ENCODE assay signal across 8 cellular contexts in the genomic region with DNA sequence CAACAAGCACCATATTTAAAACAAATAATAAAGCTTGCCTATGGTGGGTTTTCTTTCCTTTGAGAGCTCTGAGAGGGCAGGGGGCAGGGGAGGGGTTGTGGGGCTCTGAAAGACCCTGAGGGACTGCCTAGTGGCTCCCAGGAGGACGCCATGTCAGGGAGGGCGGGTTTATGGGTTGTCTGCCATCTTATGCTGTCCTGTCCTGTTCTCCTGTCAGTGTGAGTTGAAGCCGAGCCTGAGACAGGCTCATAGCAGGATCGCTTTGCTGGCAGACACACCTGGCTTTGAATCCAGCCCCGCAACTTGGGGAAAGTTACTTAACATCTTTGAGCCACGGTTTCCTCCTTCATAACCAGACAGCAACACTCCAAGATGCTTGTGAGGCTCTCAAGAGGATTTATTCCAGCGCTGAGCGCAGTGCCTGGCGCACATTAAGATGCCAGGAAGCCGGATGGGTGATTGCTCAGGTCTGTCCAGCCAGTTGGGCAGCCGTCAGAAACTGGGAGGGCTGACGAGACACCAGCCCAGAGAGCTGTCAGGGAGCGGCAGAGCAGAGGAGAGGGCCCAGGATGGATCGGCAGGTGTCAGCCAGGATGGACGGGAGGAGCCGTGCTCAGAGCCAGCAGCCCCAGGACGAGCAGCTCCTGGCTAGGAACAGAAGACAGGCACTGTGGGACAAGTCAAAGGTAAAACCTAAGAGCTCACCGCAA. TPM values are rescaled to one million over a fixed set of nuclear protein-coding genes. Genes with fewer than 3 reads are reported as not detected.
DNase-seq lines count a peak whose midpoint lies in the region; ATAC-seq and TF ChIP-seq lines count a peak whose summit lies in the region.

No MANE protein-coding gene starts in this region.

- no peak for TF ChIP-seq CTCF in CD8-positive, alpha-beta T cell (IDR thresholded peaks at IDR 0.05)
- TF ChIP-seq CTCF in VCaP (conservative IDR thresholded peaks at IDR 0.05), result no peak
- TF ChIP-seq CTCF in fibroblast of pulmonary artery (IDR thresholded peaks at IDR 0.05; ENCODE audit: low read length, missing control alignments), result no peak
- no peak for TF ChIP-seq CTCF in psoas muscle (IDR thresholded peaks at IDR 0.05)

- POLR2A ChIA-PET in CD8-positive, alpha-beta T cell (lab: Charles Lee), result interaction anchor here (0.6 to 12.4 kb wide), 8 partner anchors 8 to 214 kb away, joined by 3 to 224 read pairs (median 4); no protein-coding TSS in a partner anchor

- H3K9me3 Mint-ChIP-seq in CD8-positive, alpha-beta T cell, result no peaks in the 10 kb centered on the region

- ATAC-seq in CD8-positive, alpha-beta T cell, result no peak
- peak in 1 of 4 donors; percentile 61 for ATAC-seq in psoas muscle
- no peak for ATAC-seq in sciatic nerve

- peaks cover 92% of the 10 kb centered on the region for H3K4me1 Mint-ChIP-seq in CD8-positive, alpha-beta T cell (ENCODE audit: low read depth)

- CTCF ChIA-PET in CD8-positive, alpha-beta T cell (lab: Charles Lee), result interaction anchor here (0.9 to 6.0 kb wide), 7 partner anchors 12 to 156 kb away, joined by 3 to 49 read pairs (median 3); no protein-coding TSS in a partner anchor

- H3K27ac Mint-ChIP-seq in CD8-positive, alpha-beta T cell, result peak overlapping the region; percentile 99

- 33 to 43% (median 41%) methylated on average over 18 of the region's 18 CpGs for WGBS in psoas muscle, 3 donors

- H3K27me3 Mint-ChIP-seq in CD8-positive, alpha-beta T cell (ENCODE audit: low read depth), result no peaks in the 10 kb centered on the region

- peaks cover 15% of the 10 kb centered on the region for H3K36me3 Mint-ChIP-seq in CD8-positive, alpha-beta T cell

- H3K4me3 Mint-ChIP-seq in CD8-positive, alpha-beta T cell, result peak overlapping the region; percentile 85

- H3K36me3 ChIP-seq in CD8-positive, alpha-beta T cell (ENCODE audit: insufficient read depth, low read length), result no peaks in the 10 kb centered on the region
- H3K36me3 ChIP-seq in psoas muscle (ENCODE audit: insufficient read depth in 1 of 2, low read depth in 1 of 2), result no peaks in the 10 kb centered on the region

- H3K9me3 ChIP-seq in CD8-positive, alpha-beta T cell (ENCODE audit: low read length), result no peaks in the 10 kb centered on the region
- H3K9me3 ChIP-seq in psoas muscle, result no peaks in the 10 kb centered on the region

- H3K4me1 ChIP-seq in CD8-positive, alpha-beta T cell (ENCODE audit: insufficient read depth, low read length), result peaks cover 92% of the 10 kb centered on the region
- H3K4me1 ChIP-seq in psoas muscle, result no peaks in the 10 kb centered on the region

- H3K27me3 ChIP-seq in CD8-positive, alpha-beta T cell (ENCODE audit: insufficient read depth, low read length), result no peaks in the 10 kb centered on the region
- H3K27me3 ChIP-seq in psoas muscle (ENCODE audit: insufficient read depth in 3 of 3, low read length in 2 of 3), result peaks cover 0 to 8% (median 4%) of the 10 kb centered on the region in 3 donors

- peak in 1 of 7 experiments; percentile 28 for DNase-seq in CD8-positive, alpha-beta T cell
- no peak for DNase-seq in fibroblast of pulmonary artery (ENCODE audit: low read depth)
- DNase-seq in psoas muscle, result peak in 1 of 2 donors; percentile 31
- no peak for DNase-seq in stimulated activated CD4-positive, alpha-beta T cell treated with anti-CD3 and anti-CD28 coated beads, Interleukin-4, amount 100 ng/mL, for 4 hours
- no peak for DNase-seq in effector CD4-positive, alpha-beta T cell
- DNase-seq in SHP77 treated with DMSO at 0.1 percent for 48 hours (lab: John Stamatoyannopoulos, UW), result no peak
- no peak for DNase-seq in sciatic nerve (ENCODE audit: low spot score)

- H3K27ac ChIP-seq in CD8-positive, alpha-beta T cell (ENCODE audit: low read depth, low read length), result peak overlapping the region; percentile 81
- H3K27ac ChIP-seq in VCaP, result peak overlapping the region; percentile 61
- peak overlapping the region; percentile 68 for H3K27ac ChIP-seq in psoas muscle

- intact Hi-C loops in CD8-positive, alpha-beta T cell (cut with DNase I, micrococcal nuclease), result loop anchor here (2.0 to 10.0 kb wide), 8 partner anchors 110 to 1012 kb away; a partner anchor contains a TSS
- intact Hi-C loops in psoas muscle (cut with DNase I) (no loop called here), sciatic nerve (cut with DNase I) (no loop called here)

- peak overlapping the region; percentile 32 for H3K4me3 ChIP-seq in CD8-positive, alpha-beta T cell (ENCODE audit: low read depth, low read length)
- H3K4me3 ChIP-seq in fibroblast of pulmonary artery (replicated peaks; ENCODE audit: low read depth, low read length) (peak overlapping the region; percentile 45), psoas muscle (peak overlapping the region; percentile 53)

RNA-seq across cellular contexts. Expression of a gene that starts 36.8 kb away (rescaled TPM):
- total RNA-seq in CD8-positive, alpha-beta T cell, result under 1 TPM in 1 of 2 experiments, not detected in 1; 0.17 TPM
- 1 to 10 TPM in 2 of 4 donors, under 1 TPM in 2; 0.25 to 3.2 (median 1.7) TPM for total RNA-seq in psoas muscle
- 1 to 10 TPM; 1.8 to 4.6 (median 3.9) TPM for polyA plus RNA-seq in psoas muscle
- 2.4 TPM for total RNA-seq in sciatic nerve

Comparison
In these comparisons a context has a peak if more than half of its experiments do, and no peak if none do; other contexts are left out.
1. intact Hi-C loops: an anchor here in CD8-positive, alpha-beta T cell (2.0 to 10.0 kb wide); none called in psoas muscle and sciatic nerve.